In the genomic region with DNA sequence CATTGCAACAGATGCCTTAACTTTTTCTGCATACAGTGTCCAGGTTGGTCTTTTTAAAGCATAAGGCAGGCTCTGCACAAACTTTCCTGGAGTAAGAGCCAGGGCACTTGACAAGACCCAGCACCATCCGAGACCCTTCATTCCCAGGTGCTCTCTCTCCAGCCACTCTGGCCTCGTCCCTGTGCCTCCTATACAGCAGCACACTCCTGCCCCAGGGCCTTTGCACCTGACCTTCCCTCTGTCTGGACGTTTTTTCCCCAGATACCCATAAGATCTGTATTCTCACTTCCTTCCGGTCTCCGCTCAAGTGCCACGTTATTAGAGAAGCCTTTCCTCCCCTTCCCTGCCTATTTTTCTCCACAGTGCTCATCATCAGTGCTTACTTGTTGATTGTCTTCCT, we compare ENCODE assay signal across 26 cellular contexts.
"Had no signal": no experiment of that assay in that cellular context is flagged by ENCODE, and none has a peak within 500 bp of the region (broad histone marks: within the 10 kb centered on the region; RNA-seq: fewer than 3 reads in every experiment).

No MANE protein-coding gene starts in this region.

- H3K4me3 ChIP-seq: coronary artery, esophagus squamous epithelium, gastroesophageal sphincter, heart left ventricle, hepatocyte, left lung, lower lobe of right lung, mucosa of descending colon had no signal

- H3K79me2 ChIP-seq: hepatocyte had no signal

- FAIRE-seq: colon, endometrium, islet of Langerhans, keratinocyte had no signal

- H3K27ac Mint-ChIP-seq: endodermal cell, mesothelial cell of epicardium had no signal

- H3K4me2 ChIP-seq: hepatocyte had no signal

- H3K27ac ChIP-seq: coronary artery, epithelial cell of prostate, esophagus squamous epithelium, gastroesophageal sphincter, heart left ventricle, hepatocyte, left lung, lower lobe of right lung had no signal

- H3K9me3 ChIP-seq: esophagus squamous epithelium, gastroesophageal sphincter, heart left ventricle, left lung, lower lobe of right lung, mucosa of descending colon had no signal

- H2AFZ ChIP-seq: hepatocyte had no signal

- H3K9me3 Mint-ChIP-seq: effector memory CD8-positive, alpha-beta T cell; endodermal cell; mesothelial cell of epicardium had no signal

- H3K4me3 Mint-ChIP-seq: effector memory CD8-positive, alpha-beta T cell; endodermal cell; mesothelial cell of epicardium; naive B cell had no signal

- H3K27me3 Mint-ChIP-seq: effector memory CD8-positive, alpha-beta T cell had no signal

- DNase-seq: effector CD8-positive, alpha-beta T cell; effector memory CD8-positive, alpha-beta T cell; endodermal cell; erythroblast; esophagus squamous epithelium; foreskin fibroblast; foreskin melanocyte; heart left ventricle; hypothalamus; left cardiac atrium; left lung; left ventricle myocardium superior; lower lobe of right lung; mesenchymal stem cell; mucosa of descending colon; naive B cell had no signal

- ATAC-seq: effector memory CD8-positive, alpha-beta T cell; esophagus mucosa; gastroesophageal sphincter; heart left ventricle; left cardiac atrium; left lung; left ventricle myocardium superior; lower lobe of right lung; mucosa of descending colon had no signal

- H3K4me1 Mint-ChIP-seq: endodermal cell, mesothelial cell of epicardium had no signal

- H3K27me3 ChIP-seq: gastroesophageal sphincter, heart left ventricle, hepatocyte, left lung had no signal
